ENCODE assay signal across 1 cellular context in the genomic region with DNA sequence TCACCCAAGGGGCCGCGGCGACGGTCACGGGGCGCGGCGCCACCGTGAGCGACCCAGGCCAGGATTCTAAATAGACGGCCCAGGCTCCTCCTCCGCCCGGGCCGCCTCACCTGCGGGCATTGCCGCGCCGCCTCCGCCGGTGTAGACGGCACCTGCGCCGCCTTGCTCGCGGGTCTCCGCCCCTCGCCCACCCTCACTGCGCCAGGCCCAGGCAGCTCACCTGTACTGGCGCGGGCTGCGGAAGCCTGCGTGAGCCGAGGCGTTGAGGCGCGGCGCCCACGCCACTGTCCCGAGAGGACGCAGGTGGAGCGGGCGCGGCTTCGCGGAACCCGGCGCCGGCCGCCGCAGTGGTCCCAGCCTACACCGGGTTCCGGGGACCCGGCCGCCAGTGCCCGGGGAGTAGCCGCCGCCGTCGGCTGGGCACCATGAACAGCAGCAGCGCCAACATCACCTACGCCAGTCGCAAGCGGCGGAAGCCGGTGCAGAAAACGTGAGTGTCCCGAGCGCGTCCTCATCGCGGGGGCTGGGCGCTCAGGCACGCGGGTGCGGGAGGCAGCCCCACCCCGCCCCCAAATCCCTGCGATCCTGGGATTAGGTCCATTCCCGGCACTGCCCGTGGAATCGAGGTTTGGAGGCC.
TF ChIP-seq lines count a peak whose summit lies in the region.

No MANE protein-coding gene starts in this region.

TF ChIP-seq in GM12878, 131 proteins besides CTCF, POLR2A, EP300 and RAD21 (continued from another document):
- TF ChIP-seq ATF3 (IDR thresholded peaks at IDR 0.05; ENCODE audit: borderline replicate concordance, extremely low read depth, low read depth, low read length) (no peak), SPI1 (IDR thresholded peaks at IDR 0.05; ENCODE audit: borderline replicate concordance, insufficient read depth, low read depth, low read length) (no peak), IKZF2 (IDR thresholded peaks at IDR 0.05) (no peak; a peak in 1 of 4 replicates), PRDM15 (CRISPR knock-in tag; IDR thresholded peaks at IDR 0.05) (no peak), RCOR1 (conservative IDR thresholded peaks at IDR 0.05; ENCODE audit: low read depth, low read length) (no peak), ZBTB4 (CRISPR knock-in tag; IDR thresholded peaks at IDR 0.05) (no peak), SUZ12 (IDR thresholded peaks at IDR 0.05; ENCODE audit: unreplicated experiment) (no peak), PML (IDR thresholded peaks at IDR 0.05; ENCODE audit: low read length) (no peak), ZNF217 (IDR thresholded peaks at IDR 0.05) (peak; percentile 80; the same call in 1 of the 2 replicates), NKRF (conservative IDR thresholded peaks at IDR 0.05) (0 out of 2 replicates have a peak, but pooled peaks have one; percentile 48), BHLHE40 (IDR thresholded peaks at IDR 0.05; ENCODE audit: borderline replicate concordance in 1 of 2, low read depth in 2 of 2, low read length in 1 of 2) (peak; percentile 82 to 93; a peak in 3 of 4 replicates), PAX8 (IDR thresholded peaks at IDR 0.05) (no peak), CHD4 (IDR thresholded peaks at IDR 0.05) (no peak), CBX3 (IDR thresholded peaks at IDR 0.05; ENCODE audit: borderline replicate concordance, low read depth) (no peak), NFXL1 (IDR thresholded peaks at IDR 0.05; ENCODE audit: borderline replicate concordance) (no peak), ZNF24 (IDR thresholded peaks at IDR 0.05) (no peak), SP1 (IDR thresholded peaks at IDR 0.05; ENCODE audit: low read depth, low read length) (no peak), TCF3 (IDR thresholded peaks at IDR 0.05; ENCODE audit: borderline replicate concordance, insufficient read depth, low read depth, low read length) (0 out of 2 replicates have a peak, but pooled peaks have one; percentile 5), ZBTB33 (IDR thresholded peaks at IDR 0.05) (no peak), MTA3 (IDR thresholded peaks at IDR 0.05; ENCODE audit: borderline replicate concordance, low read length) (no peak), ZNF274 (IDR thresholded peaks at IDR 0.05; ENCODE audit: insufficient read depth, insufficient read length) (no peak), CBX5 (IDR thresholded peaks at IDR 0.05; ENCODE audit: low read depth) (0 out of 2 replicates have a peak, but pooled peaks have one; percentile 15), GATAD2B (conservative IDR thresholded peaks at IDR 0.05; ENCODE audit: low read depth) (peak; percentile 85; the same call in 1 of the 2 replicates), TAF1 (IDR thresholded peaks at IDR 0.05; ENCODE audit: borderline replicate concordance, low read depth, low read length) (no peak), BACH1 (IDR thresholded peaks at IDR 0.05; ENCODE audit: borderline replicate concordance) (no peak; the same call in 1 of the 2 replicates), JUND (IDR thresholded peaks at IDR 0.05; ENCODE audit: low read depth, low read length) (no peak), CBFB (IDR thresholded peaks at IDR 0.05; ENCODE audit: low read depth) (no peak), ZSCAN29 (IDR thresholded peaks at IDR 0.05) (peak; percentile 93), EGR1 (IDR thresholded peaks at IDR 0.05; ENCODE audit: borderline replicate concordance in 1 of 2, low read depth in 2 of 2, low read length in 2 of 2) (peak in 1 of 2 experiments; percentile 66; a peak in 2 of 3 replicates), SMC3 (IDR thresholded peaks at IDR 0.05; ENCODE audit: borderline replicate concordance, low read length) (no peak), IKZF1 (conservative IDR thresholded peaks at IDR 0.05) (peak; percentile 91), DPF2 (IDR thresholded peaks at IDR 0.05) (peak; percentile 87; the same call in 1 of the 2 replicates), LARP7 (IDR thresholded peaks at IDR 0.05) (peak; percentile 93), MEF2B (IDR thresholded peaks at IDR 0.05; ENCODE audit: partially characterized antibody, poor library complexity, severe bottlenecking) (peak; percentile 10)
- TF ChIP-seq, protein P1, sequence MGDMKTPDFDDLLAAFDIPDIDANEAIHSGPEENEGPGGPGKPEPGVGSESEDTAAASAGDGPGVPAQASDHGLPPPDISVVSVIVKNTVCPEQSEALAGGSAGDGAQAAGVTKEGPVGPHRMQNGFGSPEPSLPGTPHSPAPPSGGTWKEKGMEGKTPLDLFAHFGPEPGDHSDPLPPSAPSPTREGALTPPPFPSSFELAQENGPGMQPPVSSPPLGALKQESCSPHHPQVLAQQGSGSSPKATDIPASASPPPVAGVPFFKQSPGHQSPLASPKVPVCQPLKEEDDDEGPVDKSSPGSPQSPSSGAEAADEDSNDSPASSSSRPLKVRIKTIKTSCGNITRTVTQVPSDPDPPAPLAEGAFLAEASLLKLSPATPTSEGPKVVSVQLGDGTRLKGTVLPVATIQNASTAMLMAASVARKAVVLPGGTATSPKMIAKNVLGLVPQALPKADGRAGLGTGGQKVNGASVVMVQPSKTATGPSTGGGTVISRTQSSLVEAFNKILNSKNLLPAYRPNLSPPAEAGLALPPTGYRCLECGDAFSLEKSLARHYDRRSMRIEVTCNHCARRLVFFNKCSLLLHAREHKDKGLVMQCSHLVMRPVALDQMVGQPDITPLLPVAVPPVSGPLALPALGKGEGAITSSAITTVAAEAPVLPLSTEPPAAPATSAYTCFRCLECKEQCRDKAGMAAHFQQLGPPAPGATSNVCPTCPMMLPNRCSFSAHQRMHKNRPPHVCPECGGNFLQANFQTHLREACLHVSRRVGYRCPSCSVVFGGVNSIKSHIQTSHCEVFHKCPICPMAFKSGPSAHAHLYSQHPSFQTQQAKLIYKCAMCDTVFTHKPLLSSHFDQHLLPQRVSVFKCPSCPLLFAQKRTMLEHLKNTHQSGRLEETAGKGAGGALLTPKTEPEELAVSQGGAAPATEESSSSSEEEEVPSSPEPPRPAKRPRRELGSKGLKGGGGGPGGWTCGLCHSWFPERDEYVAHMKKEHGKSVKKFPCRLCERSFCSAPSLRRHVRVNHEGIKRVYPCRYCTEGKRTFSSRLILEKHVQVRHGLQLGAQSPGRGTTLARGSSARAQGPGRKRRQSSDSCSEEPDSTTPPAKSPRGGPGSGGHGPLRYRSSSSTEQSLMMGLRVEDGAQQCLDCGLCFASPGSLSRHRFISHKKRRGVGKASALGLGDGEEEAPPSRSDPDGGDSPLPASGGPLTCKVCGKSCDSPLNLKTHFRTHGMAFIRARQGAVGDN (IDR thresholded peaks at IDR 0.05): no peak
